In the genomic region with DNA sequence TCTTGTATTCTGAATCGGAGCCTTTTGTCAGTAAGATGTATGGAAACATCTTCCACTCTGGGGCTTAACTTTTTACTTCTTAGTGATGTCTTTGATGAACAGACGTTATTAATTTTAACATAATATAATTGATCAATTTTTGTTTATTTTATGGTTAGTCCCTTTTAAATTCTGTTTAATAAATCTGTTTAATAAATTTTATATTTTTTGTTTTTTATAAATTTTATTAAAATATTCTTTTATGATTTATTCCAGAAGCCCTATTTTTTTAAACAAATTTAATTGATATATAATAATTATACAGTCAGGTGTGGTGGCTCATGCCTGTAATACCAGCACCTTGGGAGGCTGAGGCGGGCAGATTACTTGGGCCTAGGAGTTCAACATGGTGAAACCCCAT, we compare ENCODE assay signal across 17 cellular contexts.
"Had no signal": no experiment of that assay in that cellular context is flagged by ENCODE, and none has a peak within 500 bp of the region (broad histone marks: within the 10 kb centered on the region; RNA-seq: fewer than 3 reads in every experiment).

No MANE protein-coding gene starts in this region.

- H3K27ac ChIP-seq: SJSA1, SK-N-MC had no signal

- H3K4me3 ChIP-seq: SJSA1, SK-N-MC had no signal

- H3K36me3 ChIP-seq: SJSA1 had no signal

- DNase-seq: KBM-7, NCI-H1092, NCI-H1105 treated with DMSO at 0.1 percent for 48 hours, NCI-H1417 treated with DMSO at 0.1 percent for 48 hours, NCI-H146, NCI-H1694 treated with DMSO at 0.1 percent for 48 hours, NCI-H1930, NCI-H2081, NCI-H2107, NCI-H2227 treated with DMSO at 0.1 percent for 48 hours, NCI-H524, NCI-H526 treated with DMSO at 0.1 percent for 48 hours, NCI-H748 treated with DMSO at 0.1 percent for 48 hours, PC-3, SHP77 treated with DMSO at 0.1 percent for 48 hours had no signal

- H3K4me1 ChIP-seq: SJSA1 had no signal

- H3K9me3 ChIP-seq: SJSA1 had no signal
